In the genomic region with DNA sequence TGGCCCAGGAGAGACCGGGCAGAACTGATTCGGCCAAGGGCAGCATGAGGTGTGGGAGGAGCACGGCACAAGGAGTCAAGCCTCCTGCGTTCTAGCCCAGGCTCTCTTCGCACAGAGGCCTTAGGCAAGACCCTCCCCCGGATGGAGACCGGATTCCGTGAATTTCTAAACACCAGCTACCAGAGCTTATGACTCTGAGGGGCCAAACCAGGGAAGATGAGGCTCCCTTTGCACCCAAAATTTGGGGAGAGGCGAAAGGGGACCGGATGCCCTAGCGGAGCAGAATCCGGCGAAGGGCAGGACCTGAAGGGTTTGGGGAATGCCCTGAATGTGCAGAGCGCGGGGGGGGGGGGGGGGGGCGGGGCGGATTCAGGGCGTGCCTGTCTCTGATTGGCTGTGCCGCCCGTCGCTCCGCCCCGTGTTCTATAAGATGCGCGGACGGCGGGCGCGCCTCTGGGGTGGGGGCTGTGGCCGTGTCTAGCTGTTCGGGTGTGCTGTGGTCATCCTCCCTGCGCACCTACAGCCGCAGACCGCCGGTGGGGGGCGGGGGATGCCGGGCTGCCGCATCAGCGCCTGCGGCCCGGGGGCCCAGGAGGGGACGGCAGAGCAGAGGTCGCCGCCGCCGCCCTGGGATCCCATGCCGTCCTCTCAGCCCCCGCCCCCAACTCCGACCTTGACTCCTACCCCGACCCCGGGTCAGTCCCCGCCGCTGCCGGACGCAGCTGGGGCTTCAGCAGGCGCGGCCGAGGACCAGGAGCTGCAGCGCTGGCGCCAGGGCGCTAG, we compare ENCODE assay signal across 1 cellular context.
TF ChIP-seq lines count a peak whose summit lies in the region.

A gene with protein sequence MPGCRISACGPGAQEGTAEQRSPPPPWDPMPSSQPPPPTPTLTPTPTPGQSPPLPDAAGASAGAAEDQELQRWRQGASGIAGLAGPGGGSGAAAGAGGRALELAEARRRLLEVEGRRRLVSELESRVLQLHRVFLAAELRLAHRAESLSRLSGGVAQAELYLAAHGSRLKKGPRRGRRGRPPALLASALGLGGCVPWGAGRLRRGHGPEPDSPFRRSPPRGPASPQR (plus strand): TSS at position 456 of the 783 bp plus-strand sequence. CDS start 95 bp downstream, at position 551.

TF ChIP-seq in HCT116, 20 proteins besides CTCF, POLR2A, EP300 and RAD21 (continued from another document):
- peak; percentile 59 for TF ChIP-seq YY1 (IDR thresholded peaks at IDR 0.05; ENCODE audit: extremely low read depth, insufficient replicate concordance, low read depth, low read length)
- TF ChIP-seq ELF1 (IDR thresholded peaks at IDR 0.05; ENCODE audit: borderline replicate concordance, low read depth): no peak
- no peak for TF ChIP-seq TCF7L2 (IDR thresholded peaks at IDR 0.05; ENCODE audit: borderline replicate concordance, extremely low read depth, insufficient read depth, insufficient read length)
- no peak for TF ChIP-seq SRF (IDR thresholded peaks at IDR 0.05; ENCODE audit: low read depth)
- no peak for TF ChIP-seq ZFX (IDR thresholded peaks at IDR 0.05)
- TF ChIP-seq, protein P1, sequence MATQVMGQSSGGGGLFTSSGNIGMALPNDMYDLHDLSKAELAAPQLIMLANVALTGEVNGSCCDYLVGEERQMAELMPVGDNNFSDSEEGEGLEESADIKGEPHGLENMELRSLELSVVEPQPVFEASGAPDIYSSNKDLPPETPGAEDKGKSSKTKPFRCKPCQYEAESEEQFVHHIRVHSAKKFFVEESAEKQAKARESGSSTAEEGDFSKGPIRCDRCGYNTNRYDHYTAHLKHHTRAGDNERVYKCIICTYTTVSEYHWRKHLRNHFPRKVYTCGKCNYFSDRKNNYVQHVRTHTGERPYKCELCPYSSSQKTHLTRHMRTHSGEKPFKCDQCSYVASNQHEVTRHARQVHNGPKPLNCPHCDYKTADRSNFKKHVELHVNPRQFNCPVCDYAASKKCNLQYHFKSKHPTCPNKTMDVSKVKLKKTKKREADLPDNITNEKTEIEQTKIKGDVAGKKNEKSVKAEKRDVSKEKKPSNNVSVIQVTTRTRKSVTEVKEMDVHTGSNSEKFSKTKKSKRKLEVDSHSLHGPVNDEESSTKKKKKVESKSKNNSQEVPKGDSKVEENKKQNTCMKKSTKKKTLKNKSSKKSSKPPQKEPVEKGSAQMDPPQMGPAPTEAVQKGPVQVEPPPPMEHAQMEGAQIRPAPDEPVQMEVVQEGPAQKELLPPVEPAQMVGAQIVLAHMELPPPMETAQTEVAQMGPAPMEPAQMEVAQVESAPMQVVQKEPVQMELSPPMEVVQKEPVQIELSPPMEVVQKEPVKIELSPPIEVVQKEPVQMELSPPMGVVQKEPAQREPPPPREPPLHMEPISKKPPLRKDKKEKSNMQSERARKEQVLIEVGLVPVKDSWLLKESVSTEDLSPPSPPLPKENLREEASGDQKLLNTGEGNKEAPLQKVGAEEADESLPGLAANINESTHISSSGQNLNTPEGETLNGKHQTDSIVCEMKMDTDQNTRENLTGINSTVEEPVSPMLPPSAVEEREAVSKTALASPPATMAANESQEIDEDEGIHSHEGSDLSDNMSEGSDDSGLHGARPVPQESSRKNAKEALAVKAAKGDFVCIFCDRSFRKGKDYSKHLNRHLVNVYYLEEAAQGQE (IDR thresholded peaks at IDR 0.05; ENCODE audit: low read depth): no peak
- no peak for TF ChIP-seq ZNF274 (IDR thresholded peaks at IDR 0.05; ENCODE audit: low read depth, low read length)
- no peak for TF ChIP-seq EZH2 (IDR thresholded peaks at IDR 0.05)
- peak; percentile 100 for TF ChIP-seq POLR2AphosphoS5 (IDR thresholded peaks at IDR 0.05; ENCODE audit: low read depth, low read length)
- TF ChIP-seq, protein P2, sequence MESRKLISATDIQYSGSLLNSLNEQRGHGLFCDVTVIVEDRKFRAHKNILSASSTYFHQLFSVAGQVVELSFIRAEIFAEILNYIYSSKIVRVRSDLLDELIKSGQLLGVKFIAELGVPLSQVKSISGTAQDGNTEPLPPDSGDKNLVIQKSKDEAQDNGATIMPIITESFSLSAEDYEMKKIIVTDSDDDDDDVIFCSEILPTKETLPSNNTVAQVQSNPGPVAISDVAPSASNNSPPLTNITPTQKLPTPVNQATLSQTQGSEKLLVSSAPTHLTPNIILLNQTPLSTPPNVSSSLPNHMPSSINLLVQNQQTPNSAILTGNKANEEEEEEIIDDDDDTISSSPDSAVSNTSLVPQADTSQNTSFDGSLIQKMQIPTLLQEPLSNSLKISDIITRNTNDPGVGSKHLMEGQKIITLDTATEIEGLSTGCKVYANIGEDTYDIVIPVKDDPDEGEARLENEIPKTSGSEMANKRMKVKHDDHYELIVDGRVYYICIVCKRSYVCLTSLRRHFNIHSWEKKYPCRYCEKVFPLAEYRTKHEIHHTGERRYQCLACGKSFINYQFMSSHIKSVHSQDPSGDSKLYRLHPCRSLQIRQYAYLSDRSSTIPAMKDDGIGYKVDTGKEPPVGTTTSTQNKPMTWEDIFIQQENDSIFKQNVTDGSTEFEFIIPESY (IDR thresholded peaks at IDR 0.05; ENCODE audit: extremely low read depth, insufficient replicate concordance, low read length): peak; percentile 65
- no peak for TF ChIP-seq CEBPB (IDR thresholded peaks at IDR 0.05; ENCODE audit: low read depth)
